In the genomic region with DNA sequence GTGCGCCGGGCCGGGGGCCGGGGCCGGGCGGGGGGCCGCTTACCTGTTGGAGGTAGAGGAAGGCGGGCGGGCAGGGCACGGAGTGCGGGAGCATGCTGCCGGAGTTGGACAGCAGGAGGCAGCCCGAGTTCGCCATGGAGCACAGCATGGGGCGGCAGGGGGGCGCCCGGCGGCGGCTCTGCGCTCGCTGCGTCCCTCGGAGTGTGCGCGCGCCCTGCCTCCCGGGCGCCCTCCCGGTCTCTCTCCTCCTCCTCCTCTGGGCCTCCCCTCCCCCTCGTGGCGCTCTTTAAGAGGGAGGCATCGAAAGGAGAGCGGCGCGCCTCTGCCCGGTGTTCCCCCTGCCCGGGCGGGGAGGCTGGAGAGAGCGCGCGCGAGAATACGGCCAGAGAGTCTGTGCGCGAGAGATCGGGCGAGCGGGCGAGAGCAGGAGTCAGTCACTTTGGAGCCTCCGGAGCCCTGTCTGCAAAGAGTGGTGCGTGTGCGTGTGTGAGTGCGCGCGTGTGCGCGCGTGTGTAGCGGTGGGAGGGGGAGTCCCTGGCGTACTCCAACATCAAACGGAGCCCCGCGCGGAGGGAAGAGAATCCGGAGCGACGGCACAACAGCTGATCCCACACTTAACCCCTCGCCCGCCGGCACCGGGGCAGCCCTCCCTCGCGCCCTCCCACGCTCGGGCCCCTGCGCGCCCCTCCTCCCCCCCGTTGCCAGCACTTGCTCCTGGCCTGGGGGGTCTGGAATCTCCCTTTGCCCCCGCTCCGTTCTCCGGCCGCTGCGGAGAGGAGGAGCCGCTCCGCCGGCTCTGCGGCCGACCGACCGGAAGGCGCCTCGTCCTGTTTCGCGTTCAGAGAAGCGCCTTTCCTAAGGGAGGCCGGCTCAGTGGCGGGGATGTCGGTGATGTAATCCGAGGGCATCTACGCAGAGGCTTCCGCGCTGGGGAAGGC, we compare ENCODE assay signal across 11 cellular contexts.
DNase-seq lines count a peak whose midpoint lies in the region; ATAC-seq, FAIRE-seq and TF ChIP-seq lines count a peak whose summit lies in the region.
"Had no signal": no experiment of that assay in that cellular context is flagged by ENCODE, and none has a peak within 500 bp of the region (broad histone marks: within the 10 kb centered on the region; RNA-seq: fewer than 3 reads in every experiment).

No MANE protein-coding gene starts in this region.

- H3K9ac ChIP-seq in HUES64 (ENCODE audit: low read depth, low read length) (peak overlapping the region; percentile 66), astrocyte (ENCODE audit: low read length) (no peak overlapping the region)

- H3K4me1 Mint-ChIP-seq in astrocyte (ENCODE audit: low read depth, unreplicated experiment) (no peaks in the 10 kb centered on the region), nephron (no peaks in the 10 kb centered on the region)
- H3K4me1 Mint-ChIP-seq in CD4-positive, alpha-beta T cell (ENCODE audit: low read depth) = no peaks in the 10 kb centered on the region

- intact Hi-C loops in CD4-positive, alpha-beta T cell (cut with DNase I, micrococcal nuclease) = no loop called here
- intact Hi-C loops in OCI-LY7 (cut with micrococcal nuclease; ENCODE audit: unreplicated experiment) = no loop called here

- no peaks in the 10 kb centered on the region for H4K20me1 ChIP-seq in astrocyte (ENCODE audit: insufficient read depth, low read length)
- no peaks in the 10 kb centered on the region for H4K20me1 ChIP-seq in OCI-LY7 (ENCODE audit: insufficient read depth, low read length)

- FAIRE-seq in astrocyte (lab: Jason Lieb, UNC) = no peak
- FAIRE-seq: RCC 7860 had no signal

- CTCF ChIA-PET in CD4-positive, alpha-beta T cell (lab: Charles Lee) = no interaction called here
- CTCF ChIA-PET in OCI-LY7 (lab: Charles Lee; ENCODE audit: unreplicated experiment) = no interaction called here

- no peak for TF ChIP-seq CTCF in astrocyte (IDR thresholded peaks at IDR 0.05; ENCODE audit: insufficient read depth, low read depth, low read length)
- no peak for TF ChIP-seq CTCF in nephron (IDR thresholded peaks at IDR 0.05; ENCODE audit: unreplicated experiment in 3 of 3)
- TF ChIP-seq CTCF in CD4-positive, alpha-beta T cell (IDR thresholded peaks at IDR 0.05) = no peak
- TF ChIP-seq CTCF in OCI-LY7 (conservative IDR thresholded peaks at IDR 0.05; ENCODE audit: low read length) = no peak

- peaks cover 81% of the 10 kb centered on the region for H3K27me3 Mint-ChIP-seq in astrocyte (ENCODE audit: low read depth, unreplicated experiment)
- peaks cover 90% of the 10 kb centered on the region for H3K27me3 Mint-ChIP-seq in nephron (ENCODE audit: low read depth)
- peaks cover 54% of the 10 kb centered on the region for H3K27me3 Mint-ChIP-seq in CD4-positive, alpha-beta T cell

- H3K4me1 ChIP-seq in HUES64 (ENCODE audit: insufficient read depth, low read length) (0 out of 2 replicates have a peak, but pooled peaks cover 3% of the 10 kb centered on the region), astrocyte (ENCODE audit: insufficient read depth, low read length) (no peaks in the 10 kb centered on the region), OCI-LY7 (ENCODE audit: insufficient read depth, low read length, poor library complexity, severe bottlenecking) (no peaks in the 10 kb centered on the region)

- H3K36me3 Mint-ChIP-seq in astrocyte (ENCODE audit: low read depth, unreplicated experiment) (no peaks in the 10 kb centered on the region), nephron (ENCODE audit: low read depth) (no peaks in the 10 kb centered on the region)
- no peaks in the 10 kb centered on the region for H3K36me3 Mint-ChIP-seq in CD4-positive, alpha-beta T cell (ENCODE audit: low read depth)

- ATAC-seq in CD4-positive, alpha-beta T cell (ENCODE audit: poor library complexity) = no peak
- ATAC-seq: gastroesophageal sphincter had no signal

- no peaks in the 10 kb centered on the region for H3K9me3 ChIP-seq in HUES64 (ENCODE audit: insufficient read depth, low read depth, low read length)
- H3K9me3 ChIP-seq in astrocyte (ENCODE audit: insufficient read depth, low read depth, low read length) = no peaks in the 10 kb centered on the region
- no peaks in the 10 kb centered on the region for H3K9me3 ChIP-seq in CD4-positive, alpha-beta T cell (ENCODE audit: control insufficient read depth, low read length)
- no peaks in the 10 kb centered on the region for H3K9me3 ChIP-seq in OCI-LY7 (ENCODE audit: low read length)

- peak overlapping the region; percentile 86 for H3K4me3 Mint-ChIP-seq in astrocyte (ENCODE audit: unreplicated experiment)
- H3K4me3 Mint-ChIP-seq in nephron = peak overlapping the region; percentile 86 to 89 (median 89)
- no peak overlapping the region for H3K4me3 Mint-ChIP-seq in CD4-positive, alpha-beta T cell

- no peak overlapping the region for H3K27ac ChIP-seq in HUES64 (ENCODE audit: low read depth, low read length)
- no peak overlapping the region for H3K27ac ChIP-seq in astrocyte (ENCODE audit: low read depth, low read length)
- H3K27ac ChIP-seq in CD4-positive, alpha-beta T cell (ENCODE audit: low read depth, low read length) = no peak overlapping the region
- no peak overlapping the region for H3K27ac ChIP-seq in OCI-LY7 (ENCODE audit: low read depth, low read length, poor library complexity, severe bottlenecking)
- H3K27ac ChIP-seq: gastroesophageal sphincter had no signal

- no peaks in the 10 kb centered on the region for H3K9me2 ChIP-seq in OCI-LY7 (ENCODE audit: insufficient read depth, low read length)

- H3K36me3 ChIP-seq in HUES64 (ENCODE audit: insufficient read depth, low read length) = no peaks in the 10 kb centered on the region
- H3K36me3 ChIP-seq in astrocyte (ENCODE audit: insufficient read depth, low read length) = no peaks in the 10 kb centered on the region
- no peaks in the 10 kb centered on the region for H3K36me3 ChIP-seq in OCI-LY7 (ENCODE audit: insufficient read depth, low read length)
- H3K36me3 ChIP-seq: gastroesophageal sphincter had no signal

- peak overlapping the region; percentile 22 for H3K4me2 ChIP-seq in astrocyte (ENCODE audit: low read length)
- H3K4me2 ChIP-seq in OCI-LY7 (ENCODE audit: low read length) = no peak overlapping the region

- H3K79me2 ChIP-seq in astrocyte (ENCODE audit: insufficient read depth, low read length) (no peaks in the 10 kb centered on the region), OCI-LY7 (ENCODE audit: insufficient read depth, low read depth, low read length) (no peaks in the 10 kb centered on the region)

- under 1% methylated on average over 102 of the region's 102 CpGs for WGBS in HUES64

- DNase-seq in DMS 273 treated with DMSO at 0.1 percent for 48 hours (lab: John Stamatoyannopoulos, UW) (peak; percentile 41), astrocyte (ENCODE audit: low read depth) (no peak), OCI-LY7 (ENCODE audit: low spot score) (no peak), COLO829 (ENCODE audit: low spot score) (no peak)
- DNase-seq in CD4-positive, alpha-beta T cell = no peak
- DNase-seq in effector CD4-positive, alpha-beta T cell = no peak
- DNase-seq: activated effector memory CD4-positive, alpha-beta T cell treated with anti-CD3 and anti-CD28 coated beads, Interleukin-2, amount 50 U/mL, for 16 hours had no signal

- H2AFZ ChIP-seq in astrocyte (ENCODE audit: low read depth, low read length) (no peak overlapping the region), OCI-LY7 (ENCODE audit: low read length) (no peak overlapping the region)

- H3K27ac Mint-ChIP-seq in astrocyte (ENCODE audit: unreplicated experiment) (no peak overlapping the region), nephron (no peak overlapping the region)
- no peak overlapping the region for H3K27ac Mint-ChIP-seq in CD4-positive, alpha-beta T cell

- POLR2A ChIA-PET in CD4-positive, alpha-beta T cell (lab: Charles Lee) = no interaction called here
- POLR2A ChIA-PET in OCI-LY7 (lab: Charles Lee) = no interaction called here

- peaks cover 41% of the 10 kb centered on the region for H3K27me3 ChIP-seq in HUES64 (ENCODE audit: insufficient read depth, low read length)
- H3K27me3 ChIP-seq in astrocyte (ENCODE audit: insufficient read depth, low read length) = peaks cover 21% of the 10 kb centered on the region
- peaks cover 70% of the 10 kb centered on the region for H3K27me3 ChIP-seq in CD4-positive, alpha-beta T cell (ENCODE audit: control insufficient read depth, insufficient read depth, low read length)

- H3K4me3 ChIP-seq in HUES64 (ENCODE audit: low read length) (peak overlapping the region; percentile 63), astrocyte (ENCODE audit: insufficient read depth, low read depth, low read length) (no peak overlapping the region), OCI-LY7 (ENCODE audit: low read depth, low read length, poor library complexity, severe bottlenecking) (no peak overlapping the region)

- H3K9me3 Mint-ChIP-seq in astrocyte (ENCODE audit: unreplicated experiment) (no peaks in the 10 kb centered on the region), nephron (no peaks in the 10 kb centered on the region)
- no peaks in the 10 kb centered on the region for H3K9me3 Mint-ChIP-seq in CD4-positive, alpha-beta T cell

- BruUV-seq in OCI-LY7 (replicated peaks; lab: Mats Ljungman, UMichigan) = no TSS peak
